8 cellular contexts compared by ENCODE assay signal in the genomic region with DNA sequence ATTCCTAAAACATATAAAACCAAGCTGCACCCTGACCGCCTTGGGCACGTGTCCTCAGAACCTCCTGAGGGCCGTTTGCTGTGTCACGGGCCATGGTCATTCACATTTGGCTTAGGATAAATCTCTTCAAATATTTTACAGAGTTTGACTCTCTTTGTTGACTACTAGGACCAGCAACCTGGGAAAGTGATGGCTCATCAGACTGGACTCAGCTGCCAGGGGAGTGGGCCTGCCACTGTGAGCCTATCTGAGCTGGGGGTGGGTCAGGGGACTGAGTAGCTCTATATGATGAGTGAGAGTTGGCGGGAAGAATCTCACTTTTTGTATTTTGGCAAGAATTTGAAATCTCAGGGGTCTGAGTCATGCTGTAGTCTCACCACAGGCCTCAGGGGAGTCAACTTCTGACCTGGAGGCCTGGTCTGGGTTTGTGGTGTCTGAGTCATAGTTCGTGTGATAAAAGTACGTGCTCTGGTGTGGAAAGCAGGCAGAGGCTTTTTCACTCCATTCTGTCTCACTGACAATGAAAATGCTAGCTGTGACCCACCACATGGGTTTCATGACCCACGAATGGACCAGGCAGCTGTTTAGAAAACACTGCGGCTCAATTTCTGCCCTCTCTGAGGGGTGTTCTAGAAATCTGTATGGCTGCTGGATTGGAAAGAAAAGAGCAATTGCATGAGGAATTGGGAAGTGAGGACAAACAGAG. TPM values are rescaled to one million over a fixed set of nuclear protein-coding genes. Genes with fewer than 3 reads are reported as not detected.
DNase-seq lines count a peak whose midpoint lies in the region; ATAC-seq and TF ChIP-seq lines count a peak whose summit lies in the region.

No MANE protein-coding gene starts in this region.

- peak; percentile 99 for DNase-seq in Caki2 (ENCODE audit: low read depth)
- peak; percentile 55 for DNase-seq in activated B cell treated with CpG ODN at 0.5 μM for 24 hours
- DNase-seq in choroid plexus epithelial cell (ENCODE audit: low read depth) = peak; percentile 99
- no peak for DNase-seq in naive B cell
- peak; percentile 86 for DNase-seq in thoracic aorta (ENCODE audit: low spot score)
- DNase-seq in NCI-H2227 (lab: John Stamatoyannopoulos, UW; ENCODE audit: unreplicated experiment) = no peak

- 0 out of 2 replicates have a peak, but pooled peaks cover 3% of the 10 kb centered on the region for H3K9me3 ChIP-seq in HUES48 (ENCODE audit: control insufficient read depth, insufficient read depth, low read length)
- H3K9me3 ChIP-seq in thoracic aorta = no peaks in the 10 kb centered on the region

- POLR2A ChIA-PET in activated B cell treated with CpG ODN at 0.5 μM for 24 hours (lab: Charles Lee) = interaction anchor here (0.6 to 1.8 kb wide), 7 partner anchors 31 to 598 kb away, joined by 3 to 9 read pairs (median 4); partner anchors contain the start of gene HUS1

- H3K4me1 Mint-ChIP-seq in activated B cell treated with CpG ODN at 0.5 μM for 24 hours (peaks cover 47% of the 10 kb centered on the region), naive B cell (peaks cover 7 to 18% (median 13%) of the 10 kb centered on the region in 3 donors)

- TF ChIP-seq CTCF in activated B cell treated with CpG ODN at 0.5 μM for 24 hours (IDR thresholded peaks at IDR 0.05) (no peak), choroid plexus epithelial cell (conservative IDR thresholded peaks at IDR 0.05; ENCODE audit: low read depth, low read length) (no peak), thoracic aorta (IDR thresholded peaks at IDR 0.05) (no peak)

- CTCF ChIA-PET in activated B cell treated with CpG ODN at 0.5 μM for 24 hours (lab: Charles Lee) = interaction anchor here (1.1 to 1.3 kb wide), 3 partner anchors 25 to 140 kb away, joined by 3 to 4 read pairs (median 4); no protein-coding TSS in a partner anchor

- H3K4me3 Mint-ChIP-seq in activated B cell treated with CpG ODN at 0.5 μM for 24 hours (peak overlapping the region; percentile 78), naive B cell (no peak overlapping the region)

- H3K27ac Mint-ChIP-seq in activated B cell treated with CpG ODN at 0.5 μM for 24 hours (peak overlapping the region; percentile 91), naive B cell (peak overlapping the region in 4 of 6 donors; percentile 3 to 73 (median 22))

- intact Hi-C loops in activated B cell treated with CpG ODN at 0.5 μM for 24 hours (cut with micrococcal nuclease) = loop anchor here (1.0 to 10.0 kb wide), 9 partner anchors 25 to 604 kb away; partner anchors contain the start of genes C7orf57 and HUS1

- H3K4me3 ChIP-seq in HUES48 (ENCODE audit: low read depth, low read length) = no peak overlapping the region
- H3K4me3 ChIP-seq in choroid plexus epithelial cell (ENCODE audit: low read depth, low read length) = no peak overlapping the region
- no peak overlapping the region for H3K4me3 ChIP-seq in thoracic aorta

- H3K27me3 Mint-ChIP-seq in activated B cell treated with CpG ODN at 0.5 μM for 24 hours (peaks cover 4% of the 10 kb centered on the region), naive B cell (peaks cover 4 to 10% (median 8%) of the 10 kb centered on the region in 3 donors)

- H3K9me3 Mint-ChIP-seq in activated B cell treated with CpG ODN at 0.5 μM for 24 hours = no peaks in the 10 kb centered on the region
- no peaks in the 10 kb centered on the region for H3K9me3 Mint-ChIP-seq in naive B cell

- in situ Hi-C loops in Caki2 (cut with HindIII; ENCODE audit: low pct_unique_long_range_greater_than_20kb, low sequenced_read_pairs) = no loop called here

- H3K4me1 ChIP-seq in HUES48 (ENCODE audit: control insufficient read depth, insufficient read depth, low read length) (peaks cover 23% of the 10 kb centered on the region), thoracic aorta (ENCODE audit: control insufficient read depth in 1 of 2, low read depth in 2 of 2) (peaks cover 27 to 46% of the 10 kb centered on the region in 2 donors)

- ATAC-seq in GM21529 (IDR thresholded peaks at IDR 0.05; ENCODE audit: unreplicated experiment) (peak; percentile 55), activated B cell treated with CpG ODN at 0.5 μM for 24 hours (ENCODE audit: low read depth) (peak; percentile 59), naive B cell (ENCODE audit: low read depth in 2 of 2) (no peak), thoracic aorta (ENCODE audit: insufficient number of reproducible peaks, low FRiP score, low read depth) (peak; percentile 70)

- H3K27ac ChIP-seq in HUES48 (ENCODE audit: low read depth, low read length) (peak overlapping the region; percentile 85), thoracic aorta (peak overlapping the region; percentile 75 to 80)

- H3K36me3 Mint-ChIP-seq in activated B cell treated with CpG ODN at 0.5 μM for 24 hours (ENCODE audit: low read depth) (no peaks in the 10 kb centered on the region), naive B cell (no peaks in the 10 kb centered on the region)

- H3K9ac ChIP-seq in HUES48 (ENCODE audit: low read depth, low read length) = no peak overlapping the region

- no peaks in the 10 kb centered on the region for H3K36me3 ChIP-seq in HUES48 (ENCODE audit: control insufficient read depth, insufficient read depth, low read length)
- no peaks in the 10 kb centered on the region for H3K36me3 ChIP-seq in thoracic aorta

- H3K27me3 ChIP-seq in HUES48 (ENCODE audit: control insufficient read depth, insufficient read depth, low read length) = no peaks in the 10 kb centered on the region
- no peaks in the 10 kb centered on the region for H3K27me3 ChIP-seq in thoracic aorta (replicated peaks; ENCODE audit: insufficient read depth)

RNA-seq across cellular contexts. Expression of gene UPP1, which starts 4.2 kb away (rescaled TPM):
- 163 and 175 TPM in 2 replicates for total RNA-seq in Caki2 (2014; rRNA removed; shearing (Covaris generic); ENCODE audit: low replicate concordance)
- 3.3 and 3.5 TPM in 2 replicates for total RNA-seq in activated B cell treated with CpG ODN at 0.5 μM for 24 hours
- 1 to 10 TPM in 5 of 6 donors, not detected in 1; 2.7 to 5.6 (median 3.3) TPM for polyA plus RNA-seq in naive B cell (ENCODE audit: low read depth in 6 of 6)
- total RNA-seq in thoracic aorta = 10 to 100 TPM; 18.0 to 66.1 TPM

RNA-seq across cellular contexts. Expression of gene C7orf57, which starts 49.5 kb away (rescaled TPM):
- total RNA-seq in Caki2 (2014; rRNA removed; shearing (Covaris generic); ENCODE audit: low replicate concordance) = 0.26 and 1.6 TPM in 2 replicates
- total RNA-seq in activated B cell treated with CpG ODN at 0.5 μM for 24 hours (not detected in 2 replicates), thoracic aorta (not detected)
- not detected for polyA plus RNA-seq in naive B cell (ENCODE audit: low read depth in 6 of 6)

RNA-seq across cellular contexts. Expression of gene SUN3, which starts 56.0 kb away (rescaled TPM):
- not detected in 2 replicates for total RNA-seq in Caki2 (2014; rRNA removed; shearing (Covaris generic); ENCODE audit: low replicate concordance)
- total RNA-seq in activated B cell treated with CpG ODN at 0.5 μM for 24 hours = not detected in 2 replicates
- 1 to 10 TPM in 1 of 6 donors, not detected in 5; 1.0 TPM for polyA plus RNA-seq in naive B cell (ENCODE audit: low read depth in 6 of 6)
- not detected for total RNA-seq in thoracic aorta

Comparison
In these comparisons a context has a peak if more than half of its experiments do, and no peak if none do; other contexts are left out.
1. DNase-seq: peak in Caki2 (single experiment), activated B cell treated with CpG ODN at 0.5 μM for 24 hours (single experiment), choroid plexus epithelial cell (single experiment) and thoracic aorta (single experiment); none in naive B cell (single experiment) and NCI-H2227 (single experiment).
2. ATAC-seq: peak in GM21529 (single experiment), activated B cell treated with CpG ODN at 0.5 μM for 24 hours (single experiment) and thoracic aorta (single experiment); none in naive B cell (0 of 2).